Comparison of ENCODE assay signal across 26 cellular contexts in genomic region chr1:109997204-109997866, GRCh38. TPM values are rescaled to one million over a fixed set of nuclear protein-coding genes. Genes with fewer than 3 reads are reported as not detected.
A peak's percentile ranks its signal among the peaks of the same experiment; 100 is the strongest.
DNase-seq lines count a peak whose midpoint lies in the region; ATAC-seq, FAIRE-seq and TF ChIP-seq lines count a peak whose summit lies in the region.
"Had no signal": no experiment of that assay in that cellular context is flagged by ENCODE, and none has a peak within 500 bp of the region (broad histone marks: within the 10 kb centered on the region; RNA-seq: fewer than 3 reads in every experiment).

No MANE protein-coding gene starts in this region.

- peak overlapping the region; percentile 29 for H3K27ac ChIP-seq in A673 (ENCODE audit: low read depth, low read length, poor library complexity, severe bottlenecking)
- no peak overlapping the region for H3K27ac ChIP-seq in RWPE2 (ENCODE audit: poor library complexity, severe bottlenecking)
- peak overlapping the region in 3 of 4 donors; percentile 11 to 70 (median 34) for H3K27ac ChIP-seq in gastroesophageal sphincter
- peak overlapping the region; percentile 68 for H3K27ac ChIP-seq in psoas muscle
- H3K27ac ChIP-seq: BLaER1, GM23248, KMS-11 had no signal

- no peaks in the 10 kb centered on the region for H3K27me3 ChIP-seq in A673 (replicated peaks; ENCODE audit: insufficient read depth, low read depth, low read length, poor library complexity)
- no peaks in the 10 kb centered on the region for H3K27me3 ChIP-seq in RWPE2 (ENCODE audit: insufficient read depth, poor library complexity, severe bottlenecking)
- H3K27me3 ChIP-seq in gastroesophageal sphincter = no peaks in the 10 kb centered on the region
- no peaks in the 10 kb centered on the region for H3K27me3 ChIP-seq in psoas muscle (ENCODE audit: insufficient read depth in 3 of 3, low read length in 2 of 3)
- H3K27me3 ChIP-seq: BLaER1, tibial nerve had no signal

- TF ChIP-seq POLR2A in gastroesophageal sphincter (IDR thresholded peaks at IDR 0.05) = no peak

- WGBS in gastroesophageal sphincter (ENCODE audit: low coverage in 1 of 2), 2 donors = 53 to 68% methylated on average over 6 to 7 of the region's 7 CpGs
- 42 to 69% (median 59%) methylated on average over 7 of the region's 7 CpGs for WGBS in psoas muscle, 3 donors

- POLR2A ChIA-PET in A673 (lab: Charles Lee; ENCODE audit: low non-redundant PET) = no interaction called here

- ATAC-seq in RWPE2 (ENCODE audit: low read depth) = peak; percentile 19; the same call in 1 of the 3 replicates
- no peak for ATAC-seq in gastroesophageal sphincter
- peak; percentile 54 to 85 (median 69) for ATAC-seq in psoas muscle
- ATAC-seq: activated naive CD4-positive, alpha-beta T cell treated with anti-CD3 and anti-CD28 coated beads, Interleukin-2, amount 50 U/mL, for 72 hours; activated T-helper 17 cell treated with anti-CD3 and anti-CD28 coated beads, Interleukin-2, amount 50 U/mL, for 72 hours; WTC11 had no signal

- TF ChIP-seq EP300 in gastroesophageal sphincter (IDR thresholded peaks at IDR 0.05) = no peak

- H3K4me3 ChIP-seq in A673 (ENCODE audit: low read depth, low read length, poor library complexity, severe bottlenecking) (no peak overlapping the region), RWPE2 (ENCODE audit: severe bottlenecking) (no peak overlapping the region), gastroesophageal sphincter (no peak overlapping the region), psoas muscle (peak overlapping the region; percentile 24)
- H3K4me3 ChIP-seq: BLaER1, GM23248, tibial nerve had no signal

- CTCF ChIA-PET in A673 (lab: Charles Lee) = interaction anchor here (1.0 kb wide), 1 partner anchor 13 kb away, joined by 3 read pairs; the partner anchor contains the start of gene AHCYL1

- H3K4me1 ChIP-seq in A673 (ENCODE audit: insufficient read depth, low read length, poor library complexity, severe bottlenecking) (peaks cover 9% of the 10 kb centered on the region), RWPE2 (ENCODE audit: insufficient read depth, poor library complexity, severe bottlenecking) (peaks cover 26% of the 10 kb centered on the region), gastroesophageal sphincter (peaks cover 15 to 74% (median 33%) of the 10 kb centered on the region in 3 donors), psoas muscle (peaks cover 84% of the 10 kb centered on the region)

- no peaks in the 10 kb centered on the region for H3K36me3 ChIP-seq in A673 (ENCODE audit: insufficient read depth, low read length, poor library complexity, severe bottlenecking)
- H3K36me3 ChIP-seq in RWPE2 (ENCODE audit: low read depth) = peaks cover 12% of the 10 kb centered on the region
- no peaks in the 10 kb centered on the region for H3K36me3 ChIP-seq in gastroesophageal sphincter
- H3K36me3 ChIP-seq in psoas muscle (ENCODE audit: insufficient read depth in 1 of 2, low read depth in 1 of 2) = peaks cover 0 to 4% of the 10 kb centered on the region in 2 donors

- FAIRE-seq in urothelium cell line (lab: Jason Lieb, UNC) = no peak

- intact Hi-C loops in A673 (cut with micrococcal nuclease; ENCODE audit: unreplicated experiment) = no loop called here
- intact Hi-C loops in psoas muscle (cut with DNase I) = no loop called here

- DNase-seq in A673 (ENCODE audit: low spot score) (no peak), RWPE2 (ENCODE audit: low spot score) (no peak), psoas muscle (no peak), DMS79 treated with DMSO at 0.1 percent for 48 hours (lab: John Stamatoyannopoulos, UW) (no peak), urothelium cell line (ENCODE audit: low spot score) (no peak), NCI-H1694 (lab: John Stamatoyannopoulos, UW) (no peak)
- no peak for DNase-seq in activated naive CD4-positive, alpha-beta T cell (lab: John Stamatoyannopoulos, UW)
- DNase-seq: aorta; COR-L47; DMS79; head of caudate nucleus; left cardiac atrium; NCI-H1694 treated with DMSO at 0.1 percent for 48 hours; NCI-H2171 treated with DMSO at 0.1 percent for 48 hours; nucleus accumbens; retina; stimulated activated CD4-positive, alpha-beta T cell treated with anti-CD3 and anti-CD28 coated beads, Interleukin-4, amount 100 ng/mL, for 24 hours; stimulated activated naive CD4-positive, alpha-beta T cell had no signal

- TF ChIP-seq CTCF in A673 (conservative IDR thresholded peaks at IDR 0.05; ENCODE audit: low read depth, low read length) (no peak), RWPE2 (IDR thresholded peaks at IDR 0.05; ENCODE audit: poor library complexity, severe bottlenecking) (no peak), gastroesophageal sphincter (IDR thresholded peaks at IDR 0.05) (no peak), psoas muscle (IDR thresholded peaks at IDR 0.05) (no peak)

- H3K9me3 ChIP-seq in A673 (ENCODE audit: low read depth, low read length, poor library complexity, severe bottlenecking) = no peaks in the 10 kb centered on the region
- H3K9me3 ChIP-seq in RWPE2 (ENCODE audit: severe bottlenecking) = no peaks in the 10 kb centered on the region
- H3K9me3 ChIP-seq in gastroesophageal sphincter = no peaks in the 10 kb centered on the region
- H3K9me3 ChIP-seq in psoas muscle = no peaks in the 10 kb centered on the region
- H3K9me3 ChIP-seq: BLaER1, tibial nerve had no signal

- BruUV-seq in A673 (replicated peaks; lab: Mats Ljungman, UMichigan) = no TSS peak

RNA-seq across cellular contexts. Expression of gene AHCYL1, which starts 12.8 kb away (rescaled TPM):
- total RNA-seq in A673 (2021) (89.6 and 107 TPM in 2 replicates), gastroesophageal sphincter (100 to 1,000 TPM in 1 of 4 donors, 10 to 100 TPM in 3; 82.6 to 102 (median 92.4) TPM), psoas muscle (100 to 1,000 TPM in 1 of 4 donors, 10 to 100 TPM in 3; 60.2 to 128 (median 88.9) TPM)
- polyA plus RNA-seq in psoas muscle = 10 to 100 TPM; 42.5 to 47.2 (median 46.2) TPM

RNA-seq across cellular contexts. Expression of gene STRIP1, which starts 37.1 kb away (rescaled TPM):
- total RNA-seq in A673 (2021) (57.7 and 59.6 TPM in 2 replicates), gastroesophageal sphincter (10 to 100 TPM; 29.3 to 46.9 (median 35.9) TPM), psoas muscle (10 to 100 TPM; 16.1 to 23.1 (median 17.0) TPM)
- 10 to 100 TPM; 12.1 to 17.4 (median 13.5) TPM for polyA plus RNA-seq in psoas muscle
